Comparison of ENCODE assay signal across 8 cellular contexts in the genomic region with DNA sequence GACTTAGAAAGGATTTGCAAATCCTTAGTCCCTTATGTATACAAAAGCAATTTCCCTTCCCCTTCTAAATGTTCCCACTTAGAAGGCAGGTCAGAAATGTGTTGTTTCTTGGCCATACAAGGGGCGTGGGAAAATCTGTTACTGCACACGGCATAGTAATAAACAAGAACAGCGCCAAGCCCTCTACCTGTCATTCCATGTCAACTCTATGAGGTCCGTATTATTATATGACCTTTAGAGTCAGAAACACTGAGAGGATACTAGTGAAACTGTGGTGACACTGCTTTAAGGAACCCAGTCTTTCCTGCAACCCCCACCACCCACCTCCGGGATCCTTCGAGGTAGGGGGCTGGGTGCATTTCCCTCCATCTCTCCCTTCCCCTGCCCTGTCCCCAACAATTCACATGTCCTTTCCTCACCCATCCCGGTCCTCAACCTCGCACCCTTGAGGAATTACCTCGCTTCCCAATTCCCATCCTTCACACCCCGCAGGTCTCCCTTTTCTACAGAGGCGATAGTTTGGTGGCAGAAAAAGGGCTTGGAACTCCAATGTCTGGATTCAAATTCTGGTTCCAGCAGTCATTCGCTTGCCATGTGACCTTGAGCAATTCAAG. TPM values are rescaled to one million over a fixed set of nuclear protein-coding genes. Genes with fewer than 3 reads are reported as not detected.
DNase-seq lines count a peak whose midpoint lies in the region; ATAC-seq and TF ChIP-seq lines count a peak whose summit lies in the region.

No MANE protein-coding gene starts in this region.

- H3K4me1 ChIP-seq in esophagus squamous epithelium, result peaks cover 11 to 45% (median 11%) of the 10 kb centered on the region in 3 donors

- in situ Hi-C loops in G401 (cut with HindIII; ENCODE audit: low sequenced_read_pairs), result no loop called here

- H3K27ac ChIP-seq in RWPE1, result peak overlapping the region; percentile 80
- H3K27ac ChIP-seq in esophagus squamous epithelium, result peak overlapping the region; percentile 91 to 98 (median 93)

- WGBS in esophagus squamous epithelium, 2 donors, result 4 to 5% methylated on average over 12 of the region's 12 CpGs

- H3K4me3 ChIP-seq in GM12864 (ENCODE audit: low read depth, low read length) (peak overlapping the region; percentile 93), esophagus squamous epithelium (peak overlapping the region; percentile 74 to 94 (median 76))

- intact Hi-C loops in esophagus squamous epithelium (cut with DNase I), result no loop called here

- no peak for ATAC-seq in GM21619 (IDR thresholded peaks at IDR 0.05; ENCODE audit: unreplicated experiment)

- POLR2A ChIA-PET in RWPE1 (lab: Yijun Ruan, JAX; ENCODE audit: low non-redundant PET), result no interaction called here

- no peak for TF ChIP-seq POLR2A in esophagus squamous epithelium (IDR thresholded peaks at IDR 0.05)

- no peaks in the 10 kb centered on the region for H3K9me3 ChIP-seq in esophagus squamous epithelium

- DNase-seq in GM12864 (ENCODE audit: low read depth) (no peak), RWPE1 (ENCODE audit: low spot score) (no peak), esophagus squamous epithelium (lab: John Stamatoyannopoulos, UW) (no peak), renal cortical epithelial cell (ENCODE audit: low read depth) (peak; percentile 22), NCI-H2107 (lab: John Stamatoyannopoulos, UW) (no peak), SKM-1 (lab: John Stamatoyannopoulos, UW; ENCODE audit: unreplicated experiment) (no peak), G401 (ENCODE audit: low spot score) (no peak)

- TF ChIP-seq CTCF in GM12864 (IDR thresholded peaks at IDR 0.05; ENCODE audit: low read depth, low read length, missing control alignments) (no peak), RWPE1 (conservative IDR thresholded peaks at IDR 0.05; ENCODE audit: low read depth) (no peak), esophagus squamous epithelium (IDR thresholded peaks at IDR 0.05) (no peak)

- CTCF ChIA-PET in RWPE1 (lab: Yijun Ruan, JAX), result no interaction called here

- H3K27me3 ChIP-seq in esophagus squamous epithelium, result peaks cover 0 to 4% (median 0%) of the 10 kb centered on the region in 4 donors

- H3K36me3 ChIP-seq in esophagus squamous epithelium, result peaks cover 0 to 40% (median 6%) of the 10 kb centered on the region in 3 donors

RNA-seq across cellular contexts. Expression of gene SDHB, which starts 0.7 kb away (rescaled TPM):
- 100 to 1,000 TPM in 3 of 4 donors, 10 to 100 TPM in 1; 78.4 to 137 (median 119) TPM for total RNA-seq in esophagus squamous epithelium
- 123 and 183 TPM in 2 replicates for total RNA-seq in renal cortical epithelial cell
- 192 and 214 TPM in 2 replicates for total RNA-seq in G401 (2014; rRNA removed; shearing (Covaris generic))

RNA-seq across cellular contexts. Expression of gene ATP13A2, which starts 41.5 kb away (rescaled TPM):
- total RNA-seq in esophagus squamous epithelium, result 10 to 100 TPM; 23.8 to 66.5 (median 41.8) TPM
- total RNA-seq in renal cortical epithelial cell, result 48.6 and 77.1 TPM in 2 replicates
- 34.5 and 38.9 TPM in 2 replicates for total RNA-seq in G401 (2014; rRNA removed; shearing (Covaris generic))
